Comparison of ENCODE assay signal across 10 cellular contexts in genomic region chr2:54084600-54084999, GRCh38. TPM values are rescaled to one million over a fixed set of nuclear protein-coding genes. Genes with fewer than 3 reads are reported as not detected.
DNase-seq lines count a peak whose midpoint lies in the region; ATAC-seq and TF ChIP-seq lines count a peak whose summit lies in the region.
"Had no signal": no experiment of that assay in that cellular context is flagged by ENCODE, and none has a peak within 500 bp of the region (broad histone marks: within the 10 kb centered on the region; RNA-seq: fewer than 3 reads in every experiment).

No MANE protein-coding gene starts in this region.

- peak; percentile 7 for DNase-seq in NCI-H1092 treated with DMSO at 0.1 percent for 48 hours (lab: John Stamatoyannopoulos, UW)
- DNase-seq in NCI-H1092 (lab: John Stamatoyannopoulos, UW) = no peak
- peak in 41 of 42 donors; percentile 15 to 84 (median 62) for DNase-seq in head of caudate nucleus
- peak; percentile 21 for DNase-seq in renal cortical epithelial cell (ENCODE audit: low read depth)
- no peak for DNase-seq in effector CD4-positive, alpha-beta T cell
- DNase-seq in NCI-H524 treated with DMSO at 0.1 percent for 48 hours (lab: John Stamatoyannopoulos, UW) = no peak
- DNase-seq: activated T-cell treated with anti-CD3 and anti-CD28 coated beads, Interleukin-2, amount 50 U/mL, for 1 hour had no signal

- ATAC-seq in SK-N-SH treated with all-trans-retinoic acid at 6 μM for 48 hours (peak; percentile 65), GM18870 (IDR thresholded peaks at IDR 0.05; ENCODE audit: unreplicated experiment) (no peak)
- ATAC-seq: esophagus mucosa had no signal

- intact Hi-C loops in head of caudate nucleus (cut with DNase I) = loop anchor here (10.0 kb wide), 1 partner anchor 110 kb away; the partner anchor contains the start of gene PSME4

TF ChIP-seq in SK-N-SH treated with all-trans-retinoic acid at 6 μM for 48 hours, 23 proteins besides CTCF, POLR2A, EP300 and RAD21:
- TF ChIP-seq TCF4 (CRISPR knock-in tag; IDR thresholded peaks at IDR 0.05; ENCODE audit: borderline replicate concordance) (no peak), TSHZ2 (CRISPR knock-in tag; IDR thresholded peaks at IDR 0.05) (no peak), CREB5 (CRISPR knock-in tag; IDR thresholded peaks at IDR 0.05; ENCODE audit: low read depth) (no peak), ZFP30 (CRISPR knock-in tag; IDR thresholded peaks at IDR 0.05) (no peak)

RNA-seq across cellular contexts. Expression of gene ACYP2, which starts 30.8 kb away (rescaled TPM):
- 5.0 and 13.6 TPM in 2 replicates for total RNA-seq in renal cortical epithelial cell

Comparison
In these comparisons a context has a peak if more than half of its experiments do, and no peak if none do; other contexts are left out.
1. DNase-seq: peak in NCI-H1092 treated with DMSO at 0.1 percent for 48 hours (single experiment), head of caudate nucleus (41 of 42) and renal cortical epithelial cell (single experiment); none in NCI-H1092 (single experiment), effector CD4-positive, alpha-beta T cell (single experiment) and NCI-H524 treated with DMSO at 0.1 percent for 48 hours (single experiment).